ENCODE assay signal across 22 cellular contexts in the genomic region with DNA sequence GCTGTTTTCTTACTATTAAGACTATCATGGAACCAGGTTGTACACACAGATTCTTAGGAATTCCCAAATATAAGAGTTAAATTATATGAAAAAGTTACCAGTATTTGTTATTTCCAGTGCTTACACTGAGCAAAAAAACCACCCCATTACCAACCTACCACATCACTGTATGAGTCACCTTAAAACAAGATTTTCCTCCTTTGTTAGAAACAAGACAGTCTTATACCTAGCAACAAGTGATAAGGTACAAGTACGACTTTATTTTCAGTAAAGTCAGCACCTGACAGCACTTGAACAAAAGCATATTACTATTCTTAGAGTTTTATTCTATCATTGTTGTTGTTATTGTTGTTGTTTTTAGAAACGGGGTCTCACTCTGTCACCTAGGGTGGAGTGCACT. TPM values are rescaled to one million over a fixed set of nuclear protein-coding genes. Genes with fewer than 3 reads are reported as not detected.
DNase-seq lines count a peak whose midpoint lies in the region; ATAC-seq and TF ChIP-seq lines count a peak whose summit lies in the region.
"Had no signal": no experiment of that assay in that cellular context is flagged by ENCODE, and none has a peak within 500 bp of the region (broad histone marks: within the 10 kb centered on the region; RNA-seq: fewer than 3 reads in every experiment).

No MANE protein-coding gene starts in this region.

- CTCF ChIA-PET in OCI-LY7 (lab: Charles Lee; ENCODE audit: unreplicated experiment), result no interaction called here

- peaks cover 4% of the 10 kb centered on the region for H3K9me3 Mint-ChIP-seq in activated T-cell treated with anti-CD3 and anti-CD28 coated beads, Interleukin-2, amount 50 U/mL, for 4 hours
- H3K9me3 Mint-ChIP-seq in osteocyte (ENCODE audit: unreplicated experiment), result peaks cover 10% of the 10 kb centered on the region

- POLR2A ChIA-PET in OCI-LY7 (lab: Charles Lee), result interaction anchor here (1.2 kb wide), 1 partner anchor 21 kb away, joined by 3 read pairs; no protein-coding TSS in a partner anchor

- H3K4me1 Mint-ChIP-seq in activated T-cell treated with anti-CD3 and anti-CD28 coated beads, Interleukin-2, amount 50 U/mL, for 4 hours (ENCODE audit: low read depth), result peaks cover 28% of the 10 kb centered on the region
- H3K4me1 Mint-ChIP-seq in osteocyte (ENCODE audit: unreplicated experiment), result no peaks in the 10 kb centered on the region

- H3K9me3 ChIP-seq in RWPE2 (ENCODE audit: severe bottlenecking), result peaks cover 3% of the 10 kb centered on the region
- H3K9me3 ChIP-seq in OCI-LY7 (ENCODE audit: low read length), result peaks cover 30% of the 10 kb centered on the region; the same call in 1 of the 2 replicates
- H3K9me3 ChIP-seq: adrenal gland, gastrocnemius medialis, left ventricle myocardium inferior, mucosa of descending colon had no signal

- no peaks in the 10 kb centered on the region for H3K27me3 ChIP-seq in RWPE2 (ENCODE audit: insufficient read depth, poor library complexity, severe bottlenecking)
- H3K27me3 ChIP-seq: adrenal gland, gastrocnemius medialis, tibial nerve had no signal

- intact Hi-C loops in OCI-LY7 (cut with micrococcal nuclease; ENCODE audit: unreplicated experiment), result no loop called here

- H3K27ac Mint-ChIP-seq in osteocyte (ENCODE audit: unreplicated experiment), result no peak overlapping the region
- H3K27ac Mint-ChIP-seq: activated T-helper 2 cell treated with anti-CD3 and anti-CD28 coated beads, Interferon-gamma antibody, Interleukin-2, Interleukin-4, amounts not matched to agents 10 μg/mL and 5 μg/mL and 100 μg/mL, durations not matched to agents 14 hours and 24 hours and 36 hours had no signal

- H3K27ac ChIP-seq in RWPE2 (ENCODE audit: poor library complexity, severe bottlenecking) (no peak overlapping the region), OCI-LY7 (ENCODE audit: low read depth, low read length, poor library complexity, severe bottlenecking) (no peak overlapping the region)
- H3K27ac ChIP-seq: adrenal gland, gastrocnemius medialis, left ventricle myocardium inferior, tibial nerve had no signal

- no peak overlapping the region for H3K4me3 Mint-ChIP-seq in activated T-cell treated with anti-CD3 and anti-CD28 coated beads, Interleukin-2, amount 50 U/mL, for 4 hours
- no peak overlapping the region for H3K4me3 Mint-ChIP-seq in osteocyte (ENCODE audit: unreplicated experiment)

- H4K20me1 ChIP-seq in OCI-LY7 (ENCODE audit: insufficient read depth, low read length), result no peaks in the 10 kb centered on the region

- no peaks in the 10 kb centered on the region for H3K9me2 ChIP-seq in OCI-LY7 (ENCODE audit: insufficient read depth, low read length)

- H3K27me3 Mint-ChIP-seq in activated T-cell treated with anti-CD3 and anti-CD28 coated beads, Interleukin-2, amount 50 U/mL, for 4 hours (ENCODE audit: low read depth), result no peaks in the 10 kb centered on the region
- H3K27me3 Mint-ChIP-seq in osteocyte (ENCODE audit: unreplicated experiment), result no peaks in the 10 kb centered on the region

- peak; percentile 73 to 79 for ATAC-seq in activated T-cell treated with anti-CD3 and anti-CD28 coated beads, Interleukin-2, amount 50 U/mL, for 4 hours
- peak; percentile 84 for ATAC-seq in RWPE2 (ENCODE audit: low read depth)
- ATAC-seq in stimulated activated naive CD8-positive, alpha-beta T cell treated with anti-CD3 and anti-CD28 coated beads, Interleukin-15, Interleukin-2, amounts not matched to agents 100 U/mL and 50 U/mL, for 24 hours, result peak; percentile 90
- ATAC-seq: gastrocnemius medialis, mucosa of descending colon had no signal

- no TSS peak for BruUV-seq in OCI-LY7 (replicated peaks; lab: Mats Ljungman, UMichigan)

- peaks cover 8% of the 10 kb centered on the region for H3K36me3 Mint-ChIP-seq in activated T-cell treated with anti-CD3 and anti-CD28 coated beads, Interleukin-2, amount 50 U/mL, for 4 hours (ENCODE audit: insufficient read depth)
- no peaks in the 10 kb centered on the region for H3K36me3 Mint-ChIP-seq in osteocyte (ENCODE audit: unreplicated experiment)

- no peak overlapping the region for H2AFZ ChIP-seq in OCI-LY7 (ENCODE audit: low read length)

- H3K79me2 ChIP-seq in OCI-LY7 (ENCODE audit: insufficient read depth, low read depth, low read length), result peaks cover 89% of the 10 kb centered on the region

- no peak overlapping the region for H3K4me3 ChIP-seq in RWPE2 (ENCODE audit: severe bottlenecking)
- H3K4me3 ChIP-seq in epithelial cell of esophagus (ENCODE audit: low read length), result no peak overlapping the region
- H3K4me3 ChIP-seq in OCI-LY7 (ENCODE audit: low read depth, low read length, poor library complexity, severe bottlenecking), result no peak overlapping the region
- H3K4me3 ChIP-seq: adrenal gland, gastrocnemius medialis, left ventricle myocardium inferior, mucosa of descending colon, tibial nerve had no signal

- TF ChIP-seq CTCF in RWPE2 (IDR thresholded peaks at IDR 0.05; ENCODE audit: poor library complexity, severe bottlenecking) (no peak), epithelial cell of esophagus (IDR thresholded peaks at IDR 0.05; ENCODE audit: insufficient read depth, low read depth, low read length, missing control alignments) (no peak), OCI-LY7 (conservative IDR thresholded peaks at IDR 0.05; ENCODE audit: low read length) (no peak), osteocyte (IDR thresholded peaks at IDR 0.05) (no peak)

- no peak overlapping the region for H3K4me2 ChIP-seq in OCI-LY7 (ENCODE audit: low read length)

- peaks cover 8% of the 10 kb centered on the region for H3K4me1 ChIP-seq in RWPE2 (ENCODE audit: insufficient read depth, poor library complexity, severe bottlenecking)
- no peaks in the 10 kb centered on the region for H3K4me1 ChIP-seq in OCI-LY7 (ENCODE audit: insufficient read depth, low read length, poor library complexity, severe bottlenecking)
- H3K4me1 ChIP-seq: adrenal gland, tibial nerve had no signal

- no peak for DNase-seq in activated T-cell treated with anti-CD3 and anti-CD28 coated beads, Interleukin-2, amount 50 U/mL, for 4 hours
- no peak for DNase-seq in activated T-cell treated with anti-CD3 and anti-CD28 coated beads, Interleukin-2, amount 50 U/mL, for 1 hour
- DNase-seq in RWPE2 (ENCODE audit: low spot score) (no peak), epithelial cell of esophagus (ENCODE audit: low read depth) (peak; percentile 75), OCI-LY7 (ENCODE audit: low spot score) (no peak), epidermal melanocyte (ENCODE audit: insufficient read length, low spot score) (no peak), osteocyte (ENCODE audit: extremely low spot score, unreplicated experiment) (no peak)
- no peak for DNase-seq in stimulated activated naive CD8-positive, alpha-beta T cell treated with anti-CD3 and anti-CD28 coated beads, Interleukin-15, Interleukin-2, amounts not matched to agents 100 U/mL and 50 U/mL, for 24 hours
- DNase-seq: activated CD4-positive, alpha-beta T cell treated with anti-CD3 and anti-CD28 coated beads, Interleukin-2, amount 50 U/mL, for 48 hours; adrenal gland; DND-41; gastrocnemius medialis; left ventricle myocardium inferior; MM.1S; mucosa of descending colon; NCI-H1930; NCI-H446 treated with DMSO at 0.1 percent for 48 hours; NK-92 treated with Interleukin-12 subunit alpha and Interleukin-12 subunit beta, amount 100 ng/mL, for 24 hours; RPMI8226; stimulated activated CD4-positive, alpha-beta T cell treated with anti-CD3 and anti-CD28 coated beads, Interleukin-12 subunit alpha, Interleukin-12 subunit beta, amount 100 ng/mL, for 4 hours had no signal

- H3K36me3 ChIP-seq in RWPE2 (ENCODE audit: low read depth), result no peaks in the 10 kb centered on the region
- peaks cover 69% of the 10 kb centered on the region for H3K36me3 ChIP-seq in OCI-LY7 (ENCODE audit: insufficient read depth, low read length)
- H3K36me3 ChIP-seq: adrenal gland, gastrocnemius medialis, left ventricle myocardium inferior had no signal

RNA-seq across cellular contexts. Expression of a gene that starts 20.4 kb away (rescaled TPM):
- 10 to 100 TPM; 25.0 to 27.0 (median 25.9) TPM for total RNA-seq in activated T-cell treated with anti-CD3 and anti-CD28 coated beads, Interleukin-2, amount 50 U/mL, for 4 hours
- total RNA-seq in OCI-LY7 (2014; rRNA removed; shearing (Covaris generic)), result 22.0 and 39.4 TPM in 2 replicates
- total RNA-seq in OCI-LY7 (2022) (73.9 and 78.6 TPM in 2 replicates), osteocyte (21.9 and 23.7 TPM in 2 replicates)

RNA-seq across cellular contexts. Expression of a gene that starts 31.8 kb away (rescaled TPM):
- total RNA-seq in activated T-cell treated with anti-CD3 and anti-CD28 coated beads, Interleukin-2, amount 50 U/mL, for 4 hours, result under 1 TPM in 2 of 3 donors, not detected in 1; 0.15 to 0.30 TPM
- 2.2 and 5.2 TPM in 2 replicates for total RNA-seq in OCI-LY7 (2014; rRNA removed; shearing (Covaris generic))
- total RNA-seq in OCI-LY7 (2022) (1.5 and 1.9 TPM in 2 replicates), osteocyte (0.60 and 1.2 TPM in 2 replicates)
- total RNA-seq: left ventricle myocardium inferior had no signal
